8 cellular contexts compared by ENCODE assay signal in the genomic region with DNA sequence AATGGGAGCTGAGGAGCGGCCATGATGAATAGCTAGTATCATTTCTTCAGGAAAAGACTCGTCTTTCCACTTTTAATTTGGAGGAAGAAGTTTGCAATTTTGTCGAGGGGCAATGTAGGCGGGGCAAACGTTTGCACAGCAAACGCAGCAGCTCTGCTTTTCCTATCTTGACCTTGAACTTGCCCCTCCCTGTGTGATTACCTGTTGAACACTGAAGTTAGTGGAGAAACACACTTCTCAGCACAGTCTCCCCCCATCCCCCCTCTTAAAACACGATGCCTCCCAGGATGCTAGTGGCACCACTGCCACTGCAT. TPM values are rescaled to one million over a fixed set of nuclear protein-coding genes. Genes with fewer than 3 reads are reported as not detected.
DNase-seq lines count a peak whose midpoint lies in the region; ATAC-seq, FAIRE-seq and TF ChIP-seq lines count a peak whose summit lies in the region.

No MANE protein-coding gene starts in this region.

- peaks cover 13% of the 10 kb centered on the region for H3K79me1 ChIP-seq in mesenchymal stem cell (replicated peaks; ENCODE audit: low read length, poor library complexity, severe bottlenecking)

- DNase-seq in activated naive CD4-positive, alpha-beta T cell treated with anti-CD3 and anti-CD28 coated beads, Interleukin-2, amount 10 ng/mL, durations not matched to agents 7 days and 5 days: no peak
- no peak for DNase-seq in activated naive CD4-positive, alpha-beta T cell (lab: John Stamatoyannopoulos, UW)
- DNase-seq in GM12878 (ENCODE audit: low read depth, low spot score): no peak
- no peak for DNase-seq in mesenchymal stem cell
- no peak for DNase-seq in tibial nerve (ENCODE audit: low spot score in 2 of 2)
- no peak for DNase-seq in cortex of kidney (lab: John Stamatoyannopoulos, UW)
- DNase-seq in C1 segment of cervical spinal cord (lab: John Stamatoyannopoulos, UW): no peak
- DNase-seq in HFFc6: no peak

- H3K36me3 Mint-ChIP-seq in activated naive CD4-positive, alpha-beta T cell treated with anti-CD3 and anti-CD28 coated beads, Interleukin-2, amount 10 ng/mL, durations not matched to agents 7 days and 5 days: no peaks in the 10 kb centered on the region
- no peaks in the 10 kb centered on the region; the same call in 1 of the 2 replicates for H3K36me3 Mint-ChIP-seq in HFFc6 (ENCODE audit: low read depth)

- RAD21 ChIA-PET in GM12878 (lab: Charles Lee; ENCODE audit: unreplicated experiment): interaction anchor here (0.9 to 3.4 kb wide), 6 partner anchors 19 to 394 kb away, joined by 3 to 30 read pairs (median 4); no protein-coding TSS in a partner anchor

- intact Hi-C loops in GM12878 (cut with micrococcal nuclease; ENCODE audit: unreplicated experiment): no loop called here

- H3K9me3 ChIP-seq in GM12878 (replicated peaks; ENCODE audit: control insufficient read depth, insufficient read depth, low read length): peaks cover 3% of the 10 kb centered on the region; the same call in 2 of the 3 replicates
- H3K9me3 ChIP-seq in mesenchymal stem cell (ENCODE audit: control insufficient read depth, low read length): no peaks in the 10 kb centered on the region
- peaks cover 0 to 4% (median 0%) of the 10 kb centered on the region in 4 donors for H3K9me3 ChIP-seq in tibial nerve

- FAIRE-seq in GM12878 (lab: Jason Lieb, UNC): peak; percentile 70

- no TSS peak for BruUV-seq in GM12878 (replicated peaks; lab: Mats Ljungman, UMichigan)

- TF ChIP-seq EP300 in GM12878 (IDR thresholded peaks at IDR 0.05; ENCODE audit: borderline replicate concordance in 1 of 2, control insufficient read depth in 1 of 2, low read depth in 2 of 2, low read length in 2 of 2) (no peak), tibial nerve (IDR thresholded peaks at IDR 0.05) (no peak)

- no peak overlapping the region for H3K18ac ChIP-seq in mesenchymal stem cell (ENCODE audit: low read depth in 1 of 2, low read length in 2 of 2)

- H3K4me1 ChIP-seq in GM12878 (ENCODE audit: control insufficient read depth, insufficient read depth, low read length) (peaks cover 13% of the 10 kb centered on the region), mesenchymal stem cell (ENCODE audit: control insufficient read depth, insufficient read depth, low read depth, low read length) (peaks cover 12% of the 10 kb centered on the region), tibial nerve (peaks cover 0 to 63% (median 17%) of the 10 kb centered on the region in 4 donors)

- no peak overlapping the region for H3K4ac ChIP-seq in mesenchymal stem cell (ENCODE audit: low read depth in 1 of 2, low read length in 2 of 2)

- no peak overlapping the region for H3K23ac ChIP-seq in mesenchymal stem cell (ENCODE audit: low read length in 2 of 2)

- H2BK120ac ChIP-seq in mesenchymal stem cell (ENCODE audit: low read depth, low read length): no peak overlapping the region

- H3K4me3 ChIP-seq in GM12878 (peak overlapping the region; percentile 86), mesenchymal stem cell (ENCODE audit: insufficient read depth in 1 of 2, low read depth in 1 of 2, low read length in 2 of 2) (peak overlapping the region; percentile 79 to 87), tibial nerve (peak overlapping the region; percentile 74 to 83 (median 80))

- no peak overlapping the region for H2BK12ac ChIP-seq in mesenchymal stem cell (ENCODE audit: low read length in 2 of 2)

- no peak overlapping the region for H2BK5ac ChIP-seq in mesenchymal stem cell (ENCODE audit: low read depth, low read length, poor library complexity, severe bottlenecking)

- no peak overlapping the region for H3K27ac Mint-ChIP-seq in activated naive CD4-positive, alpha-beta T cell treated with anti-CD3 and anti-CD28 coated beads, Interleukin-2, amount 10 ng/mL, durations not matched to agents 7 days and 5 days
- no peak overlapping the region for H3K27ac Mint-ChIP-seq in HFFc6

- peak overlapping the region; percentile 67 for H3K4me3 Mint-ChIP-seq in activated naive CD4-positive, alpha-beta T cell treated with anti-CD3 and anti-CD28 coated beads, Interleukin-2, amount 10 ng/mL, durations not matched to agents 7 days and 5 days
- H3K4me3 Mint-ChIP-seq in HFFc6: no peak overlapping the region

- H3K36me3 ChIP-seq in GM12878 (ENCODE audit: control insufficient read depth in 2 of 2, insufficient read depth in 2 of 2, low read length in 1 of 2) (no peaks in the 10 kb centered on the region), mesenchymal stem cell (ENCODE audit: control insufficient read depth in 1 of 2, insufficient read depth in 2 of 2, low read depth in 1 of 2, low read length in 2 of 2) (no peaks in the 10 kb centered on the region), tibial nerve (peaks cover 0 to 4% (median 0%) of the 10 kb centered on the region in 3 donors)

- no peaks in the 10 kb centered on the region for H3K9me3 Mint-ChIP-seq in activated naive CD4-positive, alpha-beta T cell treated with anti-CD3 and anti-CD28 coated beads, Interleukin-2, amount 10 ng/mL, durations not matched to agents 7 days and 5 days
- H3K9me3 Mint-ChIP-seq in HFFc6: peaks cover 42% of the 10 kb centered on the region

- H2AK5ac ChIP-seq in mesenchymal stem cell (ENCODE audit: low read length, severe bottlenecking): no peak overlapping the region

- WGBS in GM12878 (ENCODE audit: insufficient coverage, insufficient replicate concordance, low lambda C conversion rate, missing lambda C conversion rate): 10% methylated on average over 7 of the region's 7 CpGs
- 40% methylated on average over 7 of the region's 7 CpGs for WGBS in mesenchymal stem cell
- 34 to 38% methylated on average over 7 of the region's 7 CpGs for WGBS in tibial nerve, 2 donors

- no peak overlapping the region for H4K8ac ChIP-seq in mesenchymal stem cell (ENCODE audit: low read length)

- peak overlapping the region; percentile 96 for H3K4me2 ChIP-seq in GM12878 (ENCODE audit: control insufficient read depth, insufficient read depth)
- H3K4me2 ChIP-seq in mesenchymal stem cell (ENCODE audit: low read length, poor library complexity, severe bottlenecking): peak overlapping the region; percentile 97

- H3K14ac ChIP-seq in mesenchymal stem cell (ENCODE audit: low read length in 2 of 2): no peak overlapping the region

- H3K27me3 ChIP-seq in GM12878 (replicated peaks in 1 of 2; ENCODE audit: control insufficient read depth in 2 of 2, insufficient read depth in 2 of 2, low read length in 1 of 2) (peaks cover 0 to 4% of the 10 kb centered on the region in 2 experiments; a peak in 2 of 4 replicates), mesenchymal stem cell (ENCODE audit: control insufficient read depth in 1 of 2, insufficient read depth in 1 of 2, low read length in 2 of 2) (peaks cover 0 to 19% of the 10 kb centered on the region in 2 experiments), tibial nerve (no peaks in the 10 kb centered on the region)

- H4K20me1 ChIP-seq in GM12878 (ENCODE audit: control insufficient read depth, insufficient read depth): no peaks in the 10 kb centered on the region

- SMC1A ChIA-PET in GM12878 (lab: Charles Lee; ENCODE audit: uncharacterized antibody, unreplicated experiment): interaction anchor here (0.9 to 8.5 kb wide), 10 partner anchors 13 to 415 kb away, joined by 3 to 98 read pairs (median 3); no protein-coding TSS in a partner anchor

- ATAC-seq in GM12878: no peak

- peak overlapping the region; percentile 94 for H2AFZ ChIP-seq in GM12878 (ENCODE audit: control insufficient read depth, low read depth, low read length)
- no peak overlapping the region for H2AFZ ChIP-seq in mesenchymal stem cell (ENCODE audit: low read depth, low read length)

- no peak for TF ChIP-seq POLR2A in GM12878 (IDR thresholded peaks at IDR 0.05; ENCODE audit: low read depth, low read length)
- TF ChIP-seq POLR2A in tibial nerve (IDR thresholded peaks at IDR 0.05): no peak

- peaks cover 19% of the 10 kb centered on the region for H3K4me1 Mint-ChIP-seq in activated naive CD4-positive, alpha-beta T cell treated with anti-CD3 and anti-CD28 coated beads, Interleukin-2, amount 10 ng/mL, durations not matched to agents 7 days and 5 days
- H3K4me1 Mint-ChIP-seq in HFFc6 (ENCODE audit: low read depth): no peaks in the 10 kb centered on the region

- CTCF ChIA-PET in activated naive CD4-positive, alpha-beta T cell treated with anti-CD3 and anti-CD28 coated beads, Interleukin-2, amount 10 ng/mL, durations not matched to agents 7 days and 5 days (lab: Charles Lee): no interaction called here
- CTCF ChIA-PET in GM12878 (lab: Yijun Ruan, JAX): interaction anchor here (0.6 to 7.5 kb wide), 23 partner anchors 11 to 467 kb away, joined by 3 to 108 read pairs (median 5); no protein-coding TSS in a partner anchor

- H3K27ac ChIP-seq in GM12878 (ENCODE audit: control insufficient read depth, insufficient read depth) (peak overlapping the region; percentile 39; the same call in 1 of the 2 replicates), mesenchymal stem cell (ENCODE audit: low read length, poor library complexity, severe bottlenecking) (no peak overlapping the region), tibial nerve (peak overlapping the region; percentile 94 to 96 (median 94))

- in situ Hi-C loops in GM12878 (cut with MboI): no loop called here

- H3K27me3 Mint-ChIP-seq in activated naive CD4-positive, alpha-beta T cell treated with anti-CD3 and anti-CD28 coated beads, Interleukin-2, amount 10 ng/mL, durations not matched to agents 7 days and 5 days: peaks cover 72% of the 10 kb centered on the region
- H3K27me3 Mint-ChIP-seq in HFFc6 (ENCODE audit: insufficient read depth): peaks cover 5% of the 10 kb centered on the region; the same call in 1 of the 2 replicates

- H3K9ac ChIP-seq in GM12878 (ENCODE audit: control insufficient read depth, insufficient read depth, low read length): peak overlapping the region; percentile 55; the same call in 1 of the 2 replicates
- peak overlapping the region; percentile 91 for H3K9ac ChIP-seq in mesenchymal stem cell (ENCODE audit: low read length)

- no peak for TF ChIP-seq RAD21 in GM12878 (IDR thresholded peaks at IDR 0.05; ENCODE audit: insufficient read depth, low read depth, low read length)

- no peak overlapping the region for H4K91ac ChIP-seq in mesenchymal stem cell (ENCODE audit: low read length)

- POLR2A ChIA-PET in GM12878 (lab: Charles Lee): interaction anchor here (0.5 to 1.8 kb wide), 2 partner anchors 23 to 189 kb away, joined by 5 to 11 read pairs; no protein-coding TSS in a partner anchor

- peaks cover 3% of the 10 kb centered on the region; the same call in 1 of the 2 replicates for H3K79me2 ChIP-seq in GM12878 (ENCODE audit: control insufficient read depth, insufficient read depth, low read length)

- H2BK15ac ChIP-seq in mesenchymal stem cell (ENCODE audit: low read depth, poor library complexity, severe bottlenecking): no peak overlapping the region

- TF ChIP-seq CTCF in GM12878 (IDR thresholded peaks at IDR 0.05 in 2 of 3, conservative IDR thresholded peaks at IDR 0.05 in 1 of 3; ENCODE audit: control insufficient read depth in 2 of 3, extremely low read depth in 1 of 3, insufficient read depth in 1 of 3, low read depth in 3 of 3, low read length in 3 of 3) (peak; percentile 23 to 44 (median 36); a peak in 1 of 6 replicates), tibial nerve (IDR thresholded peaks at IDR 0.05) (peak in 1 of 5 experiments; percentile 29), HFFc6 (IDR thresholded peaks at IDR 0.05) (no peak)

RNA-seq across cellular contexts. Expression of a gene that starts 0.2 kb away (rescaled TPM):
- total RNA-seq in GM12878 (2013; cell fraction: nucleolus; rRNA removed): 5.9 and 7.4 TPM in 2 replicates
- total RNA-seq in GM12878 (2014; rRNA removed) (4.2 and 5.5 TPM in 2 replicates), GM12878 (2014; rRNA removed; fragmentation: Illumina TruSeq; extraction: Trizol) (2.9 and 3.1 TPM in 2 replicates), GM12878 (2021) (4.5 and 5.5 TPM in 2 replicates), tibial nerve (10 to 100 TPM; 43.5 to 45.7 (median 45.0) TPM)
- 1.1 TPM for polyA plus RNA-seq in GM12878 (2011; ENCODE audit: low read depth)
- polyA plus RNA-seq in GM12878 (2011; rRNA removed) (18.8 and 21.4 TPM in 2 replicates), GM12878 (2014; fragmentation: Illumina TruSeq; extraction: Trizol) (3.6 and 4.4 TPM in 2 replicates), GM12878 (2014; fragmentation: Nextera tagmentation; extraction: Ambion mirVana) (1 to 10 TPM; 1.2 to 2.2 TPM), GM12878 (2014; rRNA removed) (4.2 and 4.9 TPM in 2 replicates), GM12878 (2016; fragmentation: Nextera tagmentation; extraction: Ambion mirVana) (1 to 10 TPM; 5.4 to 6.7 TPM)
- polyA plus RNA-seq in GM12878 (2011; cell fraction: cytosol; rRNA removed): 15.4 and 15.9 TPM in 2 replicates
- 8.1 and 8.7 TPM in 2 replicates for polyA plus RNA-seq in GM12878 (2011; cell fraction: nucleus; rRNA removed)
- 0.95 and 3.3 TPM in 2 replicates for polyA plus RNA-seq in GM12878 (2012)
- 9.5 and 10.3 TPM in 2 replicates for polyA minus RNA-seq in GM12878 (2011; rRNA and poly(A)+ RNA removed)
- polyA minus RNA-seq in GM12878 (2011; cell fraction: cytosol; rRNA and poly(A)+ RNA removed): 5.5 and 7.6 TPM in 2 replicates
- 11.5 and 17.2 TPM in 2 replicates for polyA minus RNA-seq in GM12878 (2011; cell fraction: nucleus; rRNA and poly(A)+ RNA removed)
- 5.9 TPM for polyA plus RNA-seq in mesenchymal stem cell (2013, experiment 1 of 2)
- polyA plus RNA-seq in mesenchymal stem cell (2013, experiment 2 of 2): 6.6 TPM
- total RNA-seq in HFFc6 (2021; fragmentation: NEBNext Ultra II Directional; extraction: Animal tissue kit (Norgen Biotek cat#: 25700)): not detected

RNA-seq across cellular contexts. Expression of a gene that starts 3.6 kb away (rescaled TPM):
- total RNA-seq in GM12878 (2013; cell fraction: nucleolus; rRNA removed): not detected in 2 replicates
- total RNA-seq in GM12878 (2014; rRNA removed): not detected in 2 replicates
- total RNA-seq in GM12878 (2014; rRNA removed; fragmentation: Illumina TruSeq; extraction: Trizol): not detected in 2 replicates
- total RNA-seq in GM12878 (2021): 0.24 TPM in 1 of 2 replicates, not detected in the other
- polyA plus RNA-seq in GM12878 (2011; ENCODE audit: low read depth): not detected
- 0.14 and 0.20 TPM in 2 replicates for polyA plus RNA-seq in GM12878 (2011; rRNA removed)
- polyA plus RNA-seq in GM12878 (2011; cell fraction: cytosol; rRNA removed): 0.06 and 0.08 TPM in 2 replicates
- polyA plus RNA-seq in GM12878 (2011; cell fraction: nucleus; rRNA removed): 0.07 and 0.13 TPM in 2 replicates
- 0.04 and 0.08 TPM in 2 replicates for polyA plus RNA-seq in GM12878 (2012)
- polyA plus RNA-seq in GM12878 (2014; fragmentation: Illumina TruSeq; extraction: Trizol): not detected in 2 replicates
- under 1 TPM in 1 of 2 experiments, not detected in 1; 0.02 TPM for polyA plus RNA-seq in GM12878 (2014; fragmentation: Nextera tagmentation; extraction: Ambion mirVana)
- polyA plus RNA-seq in GM12878 (2014; rRNA removed): 0.03 and 0.15 TPM in 2 replicates
- polyA plus RNA-seq in GM12878 (2016; fragmentation: Nextera tagmentation; extraction: Ambion mirVana): not detected
- polyA minus RNA-seq in GM12878 (2011; rRNA and poly(A)+ RNA removed): 0.10 and 0.29 TPM in 2 replicates
- polyA minus RNA-seq in GM12878 (2011; cell fraction: cytosol; rRNA and poly(A)+ RNA removed): not detected in 2 replicates
- polyA minus RNA-seq in GM12878 (2011; cell fraction: nucleus; rRNA and poly(A)+ RNA removed): 0.24 TPM in 1 of 2 replicates, not detected in the other
- not detected for polyA plus RNA-seq in mesenchymal stem cell (2013, experiment 1 of 2)
- polyA plus RNA-seq in mesenchymal stem cell (2013, experiment 2 of 2): not detected
- total RNA-seq in tibial nerve: 100 to 1,000 TPM in 1 of 4 donors, 10 to 100 TPM in 3; 28.2 to 236 (median 52.6) TPM
- total RNA-seq in HFFc6 (2021; fragmentation: NEBNext Ultra II Directional; extraction: Animal tissue kit (Norgen Biotek cat#: 25700)): not detected

Comparison
In these comparisons a context has a peak if more than half of its experiments do, and no peak if none do; other contexts are left out.
1. RNA of a gene that starts 0.2 kb away (total RNA-seq): 43.5 to 45.7 TPM in tibial nerve; 2.9 to 7.4 TPM in GM12878 and not detected in HFFc6; every median in the first group is over 4 times any median in the second.
2. RNA of a gene that starts 3.6 kb away (total RNA-seq): 28.2 to 236 TPM in tibial nerve; 0.24 TPM in GM12878 and not detected in HFFc6; every median in the first group is over 10 times any median in the second.
3. Peak in every context shown above with its lines, with median percentiles within 50 percentile points of each other: H3K4me3 ChIP-seq.